ENCODE assay signal across 39 cellular contexts in genomic region chr10:85228726-85229125, GRCh38.
"Had no signal": no experiment of that assay in that cellular context is flagged by ENCODE, and none has a peak within 500 bp of the region (broad histone marks: within the 10 kb centered on the region; RNA-seq: fewer than 3 reads in every experiment).

No MANE protein-coding gene starts in this region.

- H3K27ac ChIP-seq: adrenal gland, body of pancreas, brain microvascular endothelial cell, breast epithelium, cardiac muscle cell, VCaP had no signal

- H3K36me3 Mint-ChIP-seq: activated CD4-positive, alpha-beta memory T cell treated with anti-CD3 and anti-CD28 coated beads for 36 hours; activated naive CD4-positive, alpha-beta T cell treated with anti-CD3 and anti-CD28 coated beads, Interleukin-2, amount 50 U/mL, for 72 hours; activated naive CD8-positive, alpha-beta T cell treated with anti-CD3 and anti-CD28 coated beads for 36 hours had no signal

- H3K9me3 ChIP-seq: adrenal gland, body of pancreas, breast epithelium had no signal

- H3K4me3 Mint-ChIP-seq: activated B cell treated with CpG ODN at 0.5 μM for 24 hours; activated CD4-positive, alpha-beta memory T cell treated with anti-CD3 and anti-CD28 coated beads for 36 hours; activated CD4-positive, alpha-beta T cell treated with anti-CD3 and anti-CD28 coated beads, Interleukin-2, amount 10 ng/mL, durations not matched to agents 24 days and 14 days; activated CD8-positive, alpha-beta T cell treated with anti-CD3 and anti-CD28 coated beads for 36 hours; activated naive CD4-positive, alpha-beta T cell treated with anti-CD3 and anti-CD28 coated beads for 36 hours; activated naive CD8-positive, alpha-beta T cell treated with anti-CD3 and anti-CD28 coated beads for 36 hours; activated T-cell treated with anti-CD3 and anti-CD28 coated beads, Interleukin-2, amount 50 U/mL, for 4 hours; activated T-cell treated with anti-CD3 and anti-CD28 coated beads, Interleukin-2, amount 50 U/mL, for 72 hours; activated T-helper 1 cell treated with anti-CD3 and anti-CD28 coated beads, Interleukin-12 subunit alpha, Interleukin-12 subunit beta, Interleukin-2, Interleukin-4 antibody, amounts not matched to agents 30 ng/mL and 10 ng/mL and 1 ng/mL, durations not matched to agents 14 hours and 24 hours and 36 hours; activated T-helper 17 cell treated with anti-CD3 and anti-CD28 coated beads, Interleukin-2, amount 50 U/mL, for 72 hours; T-helper 1 cell treated with Interleukin-12 subunit alpha and Interleukin-12 subunit beta and Interleukin-4 antibody, amounts not matched to agents 30 μg/mL and 1 μg/mL, for 36 hours; T-helper 2 cell treated with Interferon-gamma antibody and Interleukin-4, amounts not matched to agents 5 μg/mL and 100 μg/mL, for 36 hours had no signal

- H3K27ac Mint-ChIP-seq: activated B cell treated with CpG ODN at 0.5 μM for 24 hours; activated CD4-positive, alpha-beta memory T cell treated with anti-CD3 and anti-CD28 coated beads for 36 hours; activated CD4-positive, alpha-beta T cell treated with anti-CD3 and anti-CD28 coated beads, Interleukin-2, amount 10 ng/mL, durations not matched to agents 24 days and 14 days; activated CD8-positive, alpha-beta T cell treated with anti-CD3 and anti-CD28 coated beads for 36 hours; activated naive CD4-positive, alpha-beta T cell treated with anti-CD3 and anti-CD28 coated beads for 36 hours; activated naive CD4-positive, alpha-beta T cell treated with anti-CD3 and anti-CD28 coated beads, Interleukin-2, amount 50 U/mL, for 72 hours; activated naive CD8-positive, alpha-beta T cell treated with anti-CD3 and anti-CD28 coated beads for 36 hours; activated T-cell treated with anti-CD3 and anti-CD28 coated beads, Interleukin-2, amount 50 U/mL, for 72 hours; activated T-helper 1 cell treated with anti-CD3 and anti-CD28 coated beads, Interleukin-12 subunit alpha, Interleukin-12 subunit beta, Interleukin-2, Interleukin-4 antibody, amounts not matched to agents 30 ng/mL and 10 ng/mL and 1 ng/mL, durations not matched to agents 14 hours and 24 hours and 36 hours; activated T-helper 17 cell treated with anti-CD3 and anti-CD28 coated beads, Interleukin-2, amount 50 U/mL, for 72 hours; T-helper 1 cell treated with Interleukin-12 subunit alpha and Interleukin-12 subunit beta and Interleukin-4 antibody, amounts not matched to agents 30 μg/mL and 1 μg/mL, for 36 hours; T-helper 2 cell treated with Interferon-gamma antibody and Interleukin-4, amounts not matched to agents 5 μg/mL and 100 μg/mL, for 36 hours had no signal

- H3K4me3 ChIP-seq: adrenal gland, body of pancreas, breast epithelium, cardiac muscle cell had no signal

- H3K27me3 ChIP-seq: adrenal gland, body of pancreas, brain microvascular endothelial cell, breast epithelium, cardiac muscle cell had no signal

- ATAC-seq: activated CD8-positive, alpha-beta T cell treated with anti-CD3 and anti-CD28 coated beads for 36 hours; activated naive CD4-positive, alpha-beta T cell treated with anti-CD3 and anti-CD28 coated beads, Interleukin-2, amount 50 U/mL, for 72 hours; activated T-cell treated with anti-CD3 and anti-CD28 coated beads, Interleukin-2, amount 50 U/mL, for 4 hours; activated T-cell treated with anti-CD3 and anti-CD28 coated beads, Interleukin-2, amount 50 U/mL, for 72 hours; activated T-helper 17 cell treated with anti-CD3 and anti-CD28 coated beads, Interleukin-2, amount 50 U/mL, for 72 hours; body of pancreas had no signal

- H3K4me1 Mint-ChIP-seq: activated B cell treated with CpG ODN at 0.5 μM for 24 hours; activated CD4-positive, alpha-beta T cell treated with anti-CD3 and anti-CD28 coated beads, Interleukin-2, amount 10 ng/mL, durations not matched to agents 24 days and 14 days; activated naive CD8-positive, alpha-beta T cell treated with anti-CD3 and anti-CD28 coated beads for 36 hours; activated T-helper 17 cell treated with anti-CD3 and anti-CD28 coated beads, Interleukin-2, amount 50 U/mL, for 72 hours had no signal

- FAIRE-seq: astrocyte, TTC549 had no signal

- DNase-seq: activated B cell treated with CpG ODN at 0.5 μM for 24 hours; activated CD4-positive, alpha-beta memory T cell treated with anti-CD3 and anti-CD28 coated beads for 36 hours; activated CD4-positive, alpha-beta T cell treated with anti-CD3 and anti-CD28 coated beads for 4 hours; activated CD4-positive, alpha-beta T cell treated with anti-CD3 and anti-CD28 coated beads, Interleukin-2, amount 10 ng/mL, durations not matched to agents 24 days and 14 days; activated CD4-positive, alpha-beta T cell treated with anti-CD3 and anti-CD28 coated beads, Interleukin-2, amount 50 U/mL, for 1 hour; activated CD4-positive, alpha-beta T cell treated with anti-CD3 and anti-CD28 coated beads, Interleukin-2, amount 50 U/mL, for 4 hours; activated CD4-positive, CD25-positive, alpha-beta regulatory T cell treated with anti-CD3 and anti-CD28 coated beads, Interleukin-2, amount 50 U/mL, for 72 hours; activated CD8-positive, alpha-beta memory T cell treated with anti-CD3 and anti-CD28 coated beads, Interleukin-2, amount 50 U/mL, for 4 hours; activated CD8-positive, alpha-beta T cell treated with anti-CD3 and anti-CD28 coated beads for 36 hours; activated effector memory CD4-positive, alpha-beta T cell treated with anti-CD3 and anti-CD28 coated beads, Interleukin-2, amount 50 U/mL, for 16 hours; activated gamma-delta T cell treated with Interleukin-2 at 50 U/mL for 16 hours; activated naive CD4-positive, alpha-beta T cell; activated naive CD4-positive, alpha-beta T cell treated with anti-CD3 and anti-CD28 coated beads for 36 hours; activated naive CD4-positive, alpha-beta T cell treated with anti-CD3 and anti-CD28 coated beads, Interleukin-2, amount 50 U/mL, for 16 hours; activated naive CD8-positive, alpha-beta T cell treated with anti-CD3 and anti-CD28 coated beads for 36 hours; activated T-cell treated with anti-CD3 and anti-CD28 coated beads for 4 hours; activated T-cell treated with anti-CD3 and anti-CD28 coated beads, Interleukin-2, amount 50 U/mL, for 1 hour; activated T-cell treated with anti-CD3 and anti-CD28 coated beads, Interleukin-2, amount 50 U/mL, for 4 hours; activated T-cell treated with anti-CD3 and anti-CD28 coated beads, Interleukin-2, amount 50 U/mL, for 72 hours; adrenal gland; amniotic stem cell; aorta; brain microvascular endothelial cell; caudate nucleus; SW 1271; T-helper 1 cell; T-helper 2 cell; T-helper 9 cell had no signal

- H3K9me3 Mint-ChIP-seq: activated B cell treated with CpG ODN at 0.5 μM for 24 hours; activated CD4-positive, alpha-beta memory T cell treated with anti-CD3 and anti-CD28 coated beads for 36 hours; activated CD4-positive, alpha-beta T cell treated with anti-CD3 and anti-CD28 coated beads, Interleukin-2, amount 10 ng/mL, durations not matched to agents 24 days and 14 days; activated naive CD4-positive, alpha-beta T cell treated with anti-CD3 and anti-CD28 coated beads for 36 hours; activated naive CD8-positive, alpha-beta T cell treated with anti-CD3 and anti-CD28 coated beads for 36 hours; activated T-cell treated with anti-CD3 and anti-CD28 coated beads, Interleukin-2, amount 50 U/mL, for 72 hours; activated T-helper 1 cell treated with anti-CD3 and anti-CD28 coated beads, Interleukin-12 subunit alpha, Interleukin-12 subunit beta, Interleukin-2, Interleukin-4 antibody, amounts not matched to agents 30 ng/mL and 10 ng/mL and 1 ng/mL, durations not matched to agents 14 hours and 24 hours and 36 hours; activated T-helper 17 cell treated with anti-CD3 and anti-CD28 coated beads, Interleukin-2, amount 50 U/mL, for 72 hours; T-helper 1 cell treated with Interleukin-12 subunit alpha and Interleukin-12 subunit beta and Interleukin-4 antibody, amounts not matched to agents 30 μg/mL and 1 μg/mL, for 36 hours; T-helper 2 cell treated with Interferon-gamma antibody and Interleukin-4, amounts not matched to agents 5 μg/mL and 100 μg/mL, for 36 hours had no signal

- H3K36me3 ChIP-seq: adrenal gland, brain microvascular endothelial cell, breast epithelium, cardiac muscle cell had no signal

- H3K4me1 ChIP-seq: adrenal gland, breast epithelium had no signal
